Comparison of ENCODE assay signal across 8 cellular contexts in genomic region chr19:57664269-57665127, GRCh38. TPM values are rescaled to one million over a fixed set of nuclear protein-coding genes. Genes with fewer than 3 reads are reported as not detected.
A peak's percentile ranks its signal among the peaks of the same experiment; 100 is the strongest.
DNase-seq lines count a peak whose midpoint lies in the region; ATAC-seq, FAIRE-seq and TF ChIP-seq lines count a peak whose summit lies in the region.

No MANE protein-coding gene starts in this region.

- POLR2A ChIA-PET in A549 (lab: Yijun Ruan, JAX), result interaction anchor here (1.1 kb wide), 1 partner anchor 50 kb away, joined by 3 read pairs; the partner anchor contains the start of gene ZNF134

- no peak for TF ChIP-seq EP300 in A549 (IDR thresholded peaks at IDR 0.05)

- CTCF ChIA-PET in A549 (lab: Yijun Ruan, JAX), result interaction anchor here (0.6 to 1.7 kb wide), 4 partner anchors 12 to 481 kb away, joined by 3 to 7 read pairs (median 4); partner anchors contain the start of gene ZNF551

- intact Hi-C loops in spleen (cut with DNase I; ENCODE audit: low total_unique reads), result no loop called here

- H3K27ac ChIP-seq in A549 (peak overlapping the region; percentile 2 to 80; a peak in 4 of 6 replicates), layer of hippocampus (ENCODE audit: low read depth, low read length) (peak overlapping the region; percentile 42), spleen (peak overlapping the region; percentile 53 to 83 (median 74))

- no peaks in the 10 kb centered on the region for H3K4me1 ChIP-seq in A549
- H3K4me1 ChIP-seq in spleen, result peaks cover 0 to 17% (median 13%) of the 10 kb centered on the region in 6 donors

- DNase-seq in A549 (ENCODE audit: low read depth in 1 of 2, low spot score in 1 of 2), result peak in 1 of 2 experiments; percentile 33
- DNase-seq in GM19238 (ENCODE audit: insufficient read length, low spot score), result peak; percentile 7
- DNase-seq in RPMI7951 (ENCODE audit: low read depth), result peak; percentile 82
- DNase-seq in dermis blood vessel endothelial cell, result peak; percentile 43
- DNase-seq in spleen, result peak; percentile 76
- DNase-seq in RKO (ENCODE audit: low spot score), result no peak
- DNase-seq in effector CD4-positive, alpha-beta T cell, result no peak

- H3K4me2 ChIP-seq in A549, result peak overlapping the region; percentile 66

- FAIRE-seq in A549 (lab: Jason Lieb, UNC), result no peak

- peaks cover 2% of the 10 kb centered on the region for H3K27me3 ChIP-seq in layer of hippocampus (ENCODE audit: control insufficient read depth, insufficient read depth, low read length)
- H3K27me3 ChIP-seq in spleen (replicated peaks in 1 of 7), result peaks cover 0 to 61% (median 7%) of the 10 kb centered on the region in 7 donors

- H3K9me3 ChIP-seq in A549, result peaks cover 77% of the 10 kb centered on the region
- no peaks in the 10 kb centered on the region for H3K9me3 ChIP-seq in spleen

- ATAC-seq in A549, result peak; percentile 93 to 95

- no peak for TF ChIP-seq RAD21 in A549 (conservative IDR thresholded peaks at IDR 0.05 in 1 of 2, IDR thresholded peaks at IDR 0.05 in 1 of 2)

- H3K36me3 ChIP-seq in spleen, result no peaks in the 10 kb centered on the region

- peak overlapping the region; percentile 56 for H3K4me3 ChIP-seq in A549
- H3K4me3 ChIP-seq in spleen, result peak overlapping the region; percentile 39 to 72 (median 48)

- 6% methylated on average over 61 of the region's 64 CpGs for WGBS in A549 (ENCODE audit: missing lambda C conversion rate)
- WGBS in spleen, 5 donors, result 3 to 9% (median 5%) methylated on average over 44 to 64 of the region's 64 CpGs

- no peak for TF ChIP-seq POLR2A in A549 (IDR thresholded peaks at IDR 0.05; ENCODE audit: low read length)
- TF ChIP-seq POLR2A in spleen (IDR thresholded peaks at IDR 0.05), result no peak

- TF ChIP-seq CTCF in A549 (IDR thresholded peaks at IDR 0.05) (no peak), spleen (IDR thresholded peaks at IDR 0.05 in 8 of 11, conservative IDR thresholded peaks at IDR 0.05 in 3 of 11) (no peak)

TF ChIP-seq in A549, 52 proteins besides CTCF, POLR2A, EP300 and RAD21:
- TF ChIP-seq, protein P1, sequence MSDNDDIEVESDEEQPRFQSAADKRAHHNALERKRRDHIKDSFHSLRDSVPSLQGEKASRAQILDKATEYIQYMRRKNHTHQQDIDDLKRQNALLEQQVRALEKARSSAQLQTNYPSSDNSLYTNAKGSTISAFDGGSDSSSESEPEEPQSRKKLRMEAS (IDR thresholded peaks at IDR 0.05), result 0 out of 2 replicates have a peak, but pooled peaks have one; percentile 31
- TF ChIP-seq E2F6 (IDR thresholded peaks at IDR 0.05; ENCODE audit: borderline replicate concordance, low read depth) (peak; percentile 56; the same call in 1 of the 2 replicates), ESRRA (IDR thresholded peaks at IDR 0.05; ENCODE audit: borderline replicate concordance, low read length) (no peak), PBX3 (IDR thresholded peaks at IDR 0.05) (no peak)

RNA-seq across cellular contexts. Expression of gene ZSCAN4, which starts 4.2 kb away (rescaled TPM):
- polyA plus RNA-seq in A549 (2011; rRNA removed), result 0.04 TPM in 1 of 2 replicates, not detected in the other
- not detected in 2 replicates for polyA plus RNA-seq in A549 (2012; cell fraction: cytosol; rRNA removed)
- polyA plus RNA-seq in A549 (2012; cell fraction: nucleus; rRNA removed), result not detected in 2 replicates
- not detected in 3 replicates for polyA plus RNA-seq in A549 (2017; fragmentation: RNase III; extraction: RNeasy Plus Mini Kit Qiagen cat#74134 plus additional on column Dnase treatment)
- not detected in 2 replicates for polyA minus RNA-seq in A549 (2011; rRNA and poly(A)+ RNA removed)
- total RNA-seq in RPMI7951 (2014; rRNA removed; shearing (Covaris generic)), result not detected in 2 replicates
- not detected in 2 replicates for total RNA-seq in dermis blood vessel endothelial cell
- under 1 TPM in 3 of 7 donors, not detected in 4; 0.29 to 0.58 (median 0.47) TPM for total RNA-seq in spleen
- polyA plus RNA-seq in spleen, result not detected

RNA-seq across cellular contexts. Expression of gene ZNF551, which starts 17.3 kb away (rescaled TPM):
- polyA plus RNA-seq in A549 (2011; rRNA removed), result 8.2 and 8.4 TPM in 2 replicates
- 4.2 and 5.9 TPM in 2 replicates for polyA plus RNA-seq in A549 (2012; cell fraction: cytosol; rRNA removed)
- 4.7 and 9.1 TPM in 2 replicates for polyA plus RNA-seq in A549 (2012; cell fraction: nucleus; rRNA removed)
- polyA plus RNA-seq in A549 (2017; fragmentation: RNase III; extraction: RNeasy Plus Mini Kit Qiagen cat#74134 plus additional on column Dnase treatment), result 4.2 to 6.0 TPM (median 4.3 TPM) in 3 replicates
- 10.2 and 13.5 TPM in 2 replicates for polyA minus RNA-seq in A549 (2011; rRNA and poly(A)+ RNA removed)
- total RNA-seq in RPMI7951 (2014; rRNA removed; shearing (Covaris generic)), result 8.2 and 12.1 TPM in 2 replicates
- total RNA-seq in dermis blood vessel endothelial cell, result 8.9 and 9.5 TPM in 2 replicates
- total RNA-seq in spleen, result 10 to 100 TPM; 10.0 to 14.3 (median 13.4) TPM
- polyA plus RNA-seq in spleen, result 1 to 10 TPM; 2.0 to 3.8 (median 2.5) TPM

RNA-seq across cellular contexts. Expression of gene ZNF211, which starts 31.5 kb away (rescaled TPM):
- polyA plus RNA-seq in A549 (2011; rRNA removed), result 11.6 and 15.8 TPM in 2 replicates
- 3.3 and 3.8 TPM in 2 replicates for polyA plus RNA-seq in A549 (2012; cell fraction: cytosol; rRNA removed)
- polyA plus RNA-seq in A549 (2012; cell fraction: nucleus; rRNA removed), result 3.3 and 3.5 TPM in 2 replicates
- 6.9 to 7.7 TPM (median 7.5 TPM) in 3 replicates for polyA plus RNA-seq in A549 (2017; fragmentation: RNase III; extraction: RNeasy Plus Mini Kit Qiagen cat#74134 plus additional on column Dnase treatment)
- polyA minus RNA-seq in A549 (2011; rRNA and poly(A)+ RNA removed), result 8.9 and 9.5 TPM in 2 replicates
- total RNA-seq in RPMI7951 (2014; rRNA removed; shearing (Covaris generic)), result 9.7 and 10.1 TPM in 2 replicates
- total RNA-seq in dermis blood vessel endothelial cell, result 9.9 and 11.2 TPM in 2 replicates
- total RNA-seq in spleen, result 10 to 100 TPM; 18.9 to 28.4 (median 20.8) TPM
- 10 to 100 TPM in 2 of 3 donors, 1 to 10 TPM in 1; 9.5 to 14.2 (median 12.3) TPM for polyA plus RNA-seq in spleen

RNA-seq across cellular contexts. Expression of gene ZNF154, which starts 44.5 kb away (rescaled TPM):
- polyA plus RNA-seq in A549 (2011; rRNA removed) (not detected in 2 replicates), A549 (2017; fragmentation: RNase III; extraction: RNeasy Plus Mini Kit Qiagen cat#74134 plus additional on column Dnase treatment) (not detected in 3 replicates), spleen (1 to 10 TPM; 3.6 to 5.8 (median 4.3) TPM)
- polyA plus RNA-seq in A549 (2012; cell fraction: cytosol; rRNA removed), result not detected in 2 replicates
- not detected in 2 replicates for polyA plus RNA-seq in A549 (2012; cell fraction: nucleus; rRNA removed)
- not detected in 2 replicates for polyA minus RNA-seq in A549 (2011; rRNA and poly(A)+ RNA removed)
- total RNA-seq in RPMI7951 (2014; rRNA removed; shearing (Covaris generic)), result not detected in 2 replicates
- total RNA-seq in dermis blood vessel endothelial cell (1.3 and 2.4 TPM in 2 replicates), spleen (10 to 100 TPM in 6 of 7 donors, 1 to 10 TPM in 1; 9.3 to 21.2 (median 15.3) TPM)

RNA-seq across cellular contexts. Expression of gene ZNF134, which starts 50.5 kb away (rescaled TPM):
- polyA plus RNA-seq in A549 (2011; rRNA removed) (9.2 and 10.1 TPM in 2 replicates), A549 (2017; fragmentation: RNase III; extraction: RNeasy Plus Mini Kit Qiagen cat#74134 plus additional on column Dnase treatment) (8.3 to 9.2 TPM (median 9.1 TPM) in 3 replicates), spleen (1 to 10 TPM; 3.7 to 7.6 (median 5.7) TPM)
- polyA plus RNA-seq in A549 (2012; cell fraction: cytosol; rRNA removed), result 3.3 and 4.8 TPM in 2 replicates
- polyA plus RNA-seq in A549 (2012; cell fraction: nucleus; rRNA removed), result 4.1 and 4.5 TPM in 2 replicates
- polyA minus RNA-seq in A549 (2011; rRNA and poly(A)+ RNA removed), result 14.1 and 14.5 TPM in 2 replicates
- 14.2 and 21.3 TPM in 2 replicates for total RNA-seq in RPMI7951 (2014; rRNA removed; shearing (Covaris generic))
- total RNA-seq in dermis blood vessel endothelial cell (17.6 and 24.0 TPM in 2 replicates), spleen (10 to 100 TPM; 18.3 to 30.7 (median 23.1) TPM)

Comparison
In these comparisons a context has a peak if more than half of its experiments do, and no peak if none do; other contexts are left out.
1. DNase-seq: peak in GM19238 (single experiment), RPMI7951 (single experiment), dermis blood vessel endothelial cell (single experiment) and spleen (single experiment); none in RKO (single experiment) and effector CD4-positive, alpha-beta T cell (single experiment).
2. Peak in every context shown above with its lines, with median percentiles within 50 percentile points of each other: H3K27ac ChIP-seq.